27 cellular contexts compared by ENCODE assay signal in genomic region chr12:19449814-19450213, GRCh38. TPM values are rescaled to one million over a fixed set of nuclear protein-coding genes. Genes with fewer than 3 reads are reported as not detected.
DNase-seq lines count a peak whose midpoint lies in the region; ATAC-seq and TF ChIP-seq lines count a peak whose summit lies in the region.
"Had no signal": no experiment of that assay in that cellular context is flagged by ENCODE, and none has a peak within 500 bp of the region (broad histone marks: within the 10 kb centered on the region; RNA-seq: fewer than 3 reads in every experiment).

No MANE protein-coding gene starts in this region.

- intact Hi-C loops in left ventricle myocardium superior (cut with micrococcal nuclease): no loop called here
- intact Hi-C loops in vagina (cut with DNase I): no loop called here

- TF ChIP-seq CTCF in cardiac muscle cell (IDR thresholded peaks at IDR 0.05; ENCODE audit: low read depth, low read length) (no peak), hepatocyte (IDR thresholded peaks at IDR 0.05; ENCODE audit: poor library complexity) (no peak), vagina (IDR thresholded peaks at IDR 0.05) (no peak), foreskin fibroblast (IDR thresholded peaks at IDR 0.05; ENCODE audit: low read depth, low read length) (no peak)

- H3K4me1 ChIP-seq in cardiac muscle cell (ENCODE audit: low read depth) (peaks cover 14% of the 10 kb centered on the region), SJCRH30 (peaks cover 38% of the 10 kb centered on the region), hepatocyte (ENCODE audit: insufficient read depth) (peaks cover 3% of the 10 kb centered on the region), vagina (peaks cover 63% of the 10 kb centered on the region)
- H3K4me1 ChIP-seq: breast epithelium had no signal

- peaks cover 79% of the 10 kb centered on the region for H4K20me1 ChIP-seq in hepatocyte (ENCODE audit: insufficient read depth, poor library complexity, severe bottlenecking)

- 83% methylated on average over 4 of the region's 4 CpGs for WGBS in hepatocyte (ENCODE audit: low lambda C conversion rate, missing lambda C conversion rate)

- H3K27me3 ChIP-seq in cardiac muscle cell: no peaks in the 10 kb centered on the region
- H3K27me3 ChIP-seq in SJCRH30: no peaks in the 10 kb centered on the region
- H3K27me3 ChIP-seq in hepatocyte: no peaks in the 10 kb centered on the region
- H3K27me3 ChIP-seq in vagina: no peaks in the 10 kb centered on the region
- H3K27me3 ChIP-seq: breast epithelium had no signal

- H3K36me3 ChIP-seq in cardiac muscle cell (no peaks in the 10 kb centered on the region), SJCRH30 (no peaks in the 10 kb centered on the region), hepatocyte (replicated peaks; ENCODE audit: insufficient read depth, low read depth) (no peaks in the 10 kb centered on the region), vagina (no peaks in the 10 kb centered on the region)
- H3K36me3 ChIP-seq: breast epithelium had no signal

- no peaks in the 10 kb centered on the region for H3K9me2 ChIP-seq in hepatocyte (replicated peaks; ENCODE audit: insufficient read depth)

- ATAC-seq in left ventricle myocardium superior (no peak), HG02759 (IDR thresholded peaks at IDR 0.05; ENCODE audit: unreplicated experiment) (no peak)
- ATAC-seq: K562, left cardiac atrium had no signal

- H3K9me3 ChIP-seq in cardiac muscle cell (ENCODE audit: low read depth) (no peaks in the 10 kb centered on the region), SJCRH30 (replicated peaks) (no peaks in the 10 kb centered on the region), hepatocyte (ENCODE audit: low read depth) (no peaks in the 10 kb centered on the region), vagina (no peaks in the 10 kb centered on the region)
- H3K9me3 ChIP-seq: breast epithelium had no signal

- no peak overlapping the region for H2AFZ ChIP-seq in hepatocyte
- H2AFZ ChIP-seq: parathyroid adenoma had no signal

- DNase-seq in cardiac muscle cell (ENCODE audit: low read depth in 1 of 2, low spot score in 1 of 2): no peak
- DNase-seq in left ventricle myocardium superior: no peak
- DNase-seq in SJCRH30: peak in 1 of 2 experiments; percentile 40
- DNase-seq in hepatocyte (ENCODE audit: low spot score): no peak
- DNase-seq in vagina (ENCODE audit: extremely low spot score in 2 of 2): no peak
- no peak for DNase-seq in foreskin fibroblast
- DNase-seq in GDM1 (lab: John Stamatoyannopoulos, UW): no peak
- DNase-seq: activated CD4-positive, alpha-beta T cell treated with anti-CD3 and anti-CD28 coated beads, Interleukin-2, amount 50 U/mL, for 4 hours; activated CD8-positive, alpha-beta memory T cell treated with anti-CD3 and anti-CD28 coated beads, Interleukin-2, amount 50 U/mL, for 48 hours; activated naive CD4-positive, alpha-beta T cell treated with anti-CD3 and anti-CD28 coated beads, Interleukin-2, amount 50 U/mL, for 16 hours; effector CD4-positive, alpha-beta T cell; EL; GOT3; HFFc6; immature natural killer cell; left cardiac atrium; mammary epithelial cell; NCI-H1092 treated with DMSO at 0.1 percent for 48 hours; NCI-H187; NCI-H2171; NCI-H82; stimulated activated CD4-positive, alpha-beta T cell treated with anti-CD3 and anti-CD28 coated beads, Interleukin-4, amount 100 ng/mL, for 1 hour had no signal

- H3K4me3 ChIP-seq in cardiac muscle cell: no peak overlapping the region
- H3K4me3 ChIP-seq in SJCRH30: no peak overlapping the region
- H3K4me3 ChIP-seq in hepatocyte: no peak overlapping the region
- no peak overlapping the region for H3K4me3 ChIP-seq in vagina
- no peak overlapping the region for H3K4me3 ChIP-seq in foreskin fibroblast (ENCODE audit: low read depth in 1 of 2, low read length in 2 of 2)
- H3K4me3 ChIP-seq: breast epithelium, K562 had no signal

- no peak overlapping the region for H3K4me2 ChIP-seq in hepatocyte

- peak overlapping the region; percentile 44 for H3K27ac ChIP-seq in cardiac muscle cell
- H3K27ac ChIP-seq in SJCRH30: peak overlapping the region; percentile 3; the same call in 1 of the 2 replicates
- H3K27ac ChIP-seq in hepatocyte: peak overlapping the region; percentile 7
- peak overlapping the region; percentile 44 for H3K27ac ChIP-seq in vagina
- H3K27ac ChIP-seq: breast epithelium, parathyroid adenoma, RWPE1 had no signal

- TF ChIP-seq POLR2A in vagina (IDR thresholded peaks at IDR 0.05): no peak

- H3K79me2 ChIP-seq in hepatocyte: peaks cover 100% of the 10 kb centered on the region

RNA-seq across cellular contexts. Expression of gene AEBP2, which starts 10.5 kb away (rescaled TPM):
- total RNA-seq in cardiac muscle cell (21.0 and 23.0 TPM in 2 replicates), left ventricle myocardium superior (28.5 TPM), hepatocyte (17.3 and 22.5 TPM in 2 replicates), vagina (67.5 TPM)
- polyA plus RNA-seq in cardiac muscle cell (13.6 and 20.7 TPM in 2 replicates), hepatocyte (12.4 and 13.5 TPM in 2 replicates)
- 27.6 and 29.7 TPM in 2 replicates for total RNA-seq in SJCRH30 (2014; rRNA removed; shearing (Covaris generic))
